In genomic region chr2:27376866-27377617, GRCh38 we compare ENCODE assay signal across 23 cellular contexts. TPM values are rescaled to one million over a fixed set of nuclear protein-coding genes. Genes with fewer than 3 reads are reported as not detected.
A peak's percentile ranks its signal among the peaks of the same experiment; 100 is the strongest.
DNase-seq lines count a peak whose midpoint lies in the region; ATAC-seq, FAIRE-seq and TF ChIP-seq lines count a peak whose summit lies in the region.
"Had no signal": no experiment of that assay in that cellular context is flagged by ENCODE, and none has a peak within 500 bp of the region (broad histone marks: within the 10 kb centered on the region; RNA-seq: fewer than 3 reads in every experiment).

No MANE protein-coding gene starts in this region.

- H3K36me3 ChIP-seq in GM23338 (ENCODE audit: insufficient read depth), result peaks cover 26% of the 10 kb centered on the region
- H3K36me3 ChIP-seq in astrocyte (ENCODE audit: insufficient read depth, low read length), result peaks cover 38% of the 10 kb centered on the region
- no peaks in the 10 kb centered on the region for H3K36me3 ChIP-seq in neural progenitor cell

- no peak overlapping the region; the same call in 2 of the 3 replicates for H3K4me3 Mint-ChIP-seq in GM23338
- H3K4me3 Mint-ChIP-seq in astrocyte (ENCODE audit: unreplicated experiment), result no peak overlapping the region
- peak overlapping the region; percentile 24 for H3K4me3 Mint-ChIP-seq in neural progenitor cell
- H3K4me3 Mint-ChIP-seq: memory B cell; stimulated activated naive CD8-positive, alpha-beta T cell treated with anti-CD3 and anti-CD28 coated beads, Interleukin-15, Interleukin-2, amounts not matched to agents 100 ng/mL and 50 ng/mL, for 24 hours had no signal

- H3K9me3 ChIP-seq in astrocyte (ENCODE audit: insufficient read depth, low read depth, low read length), result no peaks in the 10 kb centered on the region
- no peaks in the 10 kb centered on the region for H3K9me3 ChIP-seq in neural progenitor cell (ENCODE audit: low read depth)
- H3K9me3 ChIP-seq: esophagus squamous epithelium, tibial artery had no signal

- H3K79me2 ChIP-seq in GM23338 (replicated peaks; ENCODE audit: insufficient read depth), result peaks cover 22% of the 10 kb centered on the region
- H3K79me2 ChIP-seq in astrocyte (ENCODE audit: insufficient read depth, low read length), result peaks cover 78% of the 10 kb centered on the region
- H3K79me2 ChIP-seq in neural progenitor cell (ENCODE audit: low read depth), result peaks cover 35% of the 10 kb centered on the region

- H3K27me3 ChIP-seq in GM23338 (ENCODE audit: insufficient read depth), result no peaks in the 10 kb centered on the region
- no peaks in the 10 kb centered on the region for H3K27me3 ChIP-seq in astrocyte (ENCODE audit: insufficient read depth, low read length)
- no peaks in the 10 kb centered on the region for H3K27me3 ChIP-seq in neural progenitor cell
- H3K27me3 ChIP-seq: esophagus squamous epithelium, tibial artery had no signal

- peaks cover 27% of the 10 kb centered on the region for H3K4me1 Mint-ChIP-seq in GM23338
- peaks cover 13% of the 10 kb centered on the region for H3K4me1 Mint-ChIP-seq in astrocyte (ENCODE audit: low read depth, unreplicated experiment)
- H3K4me1 Mint-ChIP-seq in neural progenitor cell, result peaks cover 24% of the 10 kb centered on the region

- H3K27ac ChIP-seq in C4-2B, result peak overlapping the region; percentile 10; the same call in 1 of the 2 replicates
- no peak overlapping the region for H3K27ac ChIP-seq in GM23338 (ENCODE audit: low read depth)
- H3K27ac ChIP-seq in astrocyte (ENCODE audit: low read depth, low read length), result no peak overlapping the region
- no peak overlapping the region for H3K27ac ChIP-seq in neural progenitor cell
- H3K27ac ChIP-seq: esophagus squamous epithelium, tibial artery had no signal

- H3K9ac ChIP-seq in astrocyte (ENCODE audit: low read length) (no peak overlapping the region), neural progenitor cell (no peak overlapping the region)

- H3K27ac Mint-ChIP-seq in GM23338 (no peak overlapping the region), astrocyte (ENCODE audit: unreplicated experiment) (peak overlapping the region; percentile 50), neural progenitor cell (no peak overlapping the region)
- H3K27ac Mint-ChIP-seq: memory B cell; stimulated activated naive CD8-positive, alpha-beta T cell treated with anti-CD3 and anti-CD28 coated beads, Interleukin-15, Interleukin-2, amounts not matched to agents 100 ng/mL and 50 ng/mL, for 24 hours had no signal

- H3K4me1 ChIP-seq in GM23338 (ENCODE audit: insufficient read depth), result peaks cover 16% of the 10 kb centered on the region
- H3K4me1 ChIP-seq in astrocyte (ENCODE audit: insufficient read depth, low read length), result peaks cover 16% of the 10 kb centered on the region
- peaks cover 8% of the 10 kb centered on the region for H3K4me1 ChIP-seq in neural progenitor cell

- H3F3A ChIP-seq in GM23338 (replicated peaks; ENCODE audit: low read depth), result peaks cover 26% of the 10 kb centered on the region
- peaks cover 52% of the 10 kb centered on the region for H3F3A ChIP-seq in neural progenitor cell (ENCODE audit: low read depth)

- H3K9me3 Mint-ChIP-seq in GM23338 (no peaks in the 10 kb centered on the region), astrocyte (ENCODE audit: unreplicated experiment) (no peaks in the 10 kb centered on the region), neural progenitor cell (no peaks in the 10 kb centered on the region)
- H3K9me3 Mint-ChIP-seq: memory B cell; naive B cell; stimulated activated naive CD8-positive, alpha-beta T cell treated with anti-CD3 and anti-CD28 coated beads, Interleukin-15, Interleukin-2, amounts not matched to agents 100 ng/mL and 50 ng/mL, for 24 hours had no signal

- no peak for FAIRE-seq in astrocyte (lab: Jason Lieb, UNC)

- ATAC-seq in GM23338 (no peak), GM18873 (IDR thresholded peaks at IDR 0.05; ENCODE audit: low FRiP score, unreplicated experiment) (no peak)

- H3K9me2 ChIP-seq in GM23338 (ENCODE audit: insufficient read depth), result no peaks in the 10 kb centered on the region

- H3K4me2 ChIP-seq in GM23338 (no peak overlapping the region), astrocyte (ENCODE audit: low read length) (no peak overlapping the region), neural progenitor cell (no peak overlapping the region)

- H3K4me3 ChIP-seq in GM23338 (no peak overlapping the region), astrocyte (ENCODE audit: insufficient read depth, low read depth, low read length) (no peak overlapping the region), neural progenitor cell (no peak overlapping the region)
- H3K4me3 ChIP-seq: esophagus squamous epithelium, tibial artery had no signal

- TF ChIP-seq CTCF in C4-2B (conservative IDR thresholded peaks at IDR 0.05) (no peak), GM23338 (conservative IDR thresholded peaks at IDR 0.05; ENCODE audit: low read depth in 2 of 2) (no peak), astrocyte (IDR thresholded peaks at IDR 0.05; ENCODE audit: insufficient read depth, low read depth, low read length) (no peak), neural progenitor cell (IDR thresholded peaks at IDR 0.05) (no peak)

- no peak overlapping the region for H2AFZ ChIP-seq in GM23338
- H2AFZ ChIP-seq in astrocyte (ENCODE audit: low read depth, low read length), result no peak overlapping the region
- H2AFZ ChIP-seq in neural progenitor cell (replicated peaks), result no peak overlapping the region

- H3K36me3 Mint-ChIP-seq in GM23338 (ENCODE audit: low read depth) (peaks cover 81% of the 10 kb centered on the region), astrocyte (ENCODE audit: low read depth, unreplicated experiment) (peaks cover 14% of the 10 kb centered on the region), neural progenitor cell (peaks cover 35% of the 10 kb centered on the region)

- no peaks in the 10 kb centered on the region; the same call in 1 of the 2 replicates for H4K20me1 ChIP-seq in GM23338 (replicated peaks; ENCODE audit: insufficient read depth)
- H4K20me1 ChIP-seq in astrocyte (ENCODE audit: insufficient read depth, low read length), result peaks cover 42% of the 10 kb centered on the region
- H4K20me1 ChIP-seq in neural progenitor cell (ENCODE audit: low read depth), result peaks cover 6% of the 10 kb centered on the region

- H3K27me3 Mint-ChIP-seq in GM23338 (ENCODE audit: insufficient read depth, low read depth, poor library complexity) (peaks cover 32% of the 10 kb centered on the region), astrocyte (ENCODE audit: low read depth, unreplicated experiment) (no peaks in the 10 kb centered on the region), neural progenitor cell (ENCODE audit: insufficient read depth, low read depth) (peaks cover 14% of the 10 kb centered on the region)
- H3K27me3 Mint-ChIP-seq: memory B cell; naive B cell; stimulated activated naive CD8-positive, alpha-beta T cell treated with anti-CD3 and anti-CD28 coated beads, Interleukin-15, Interleukin-2, amounts not matched to agents 100 ng/mL and 50 ng/mL, for 24 hours had no signal

- no peak for DNase-seq in GM23338 (ENCODE audit: low spot score)
- no peak for DNase-seq in astrocyte (ENCODE audit: low read depth)
- no peak for DNase-seq in neural progenitor cell (ENCODE audit: low spot score)
- no peak for DNase-seq in iPS-NIHi7 (ENCODE audit: extremely low spot score)
- DNase-seq in stimulated activated CD4-positive, alpha-beta T cell treated with anti-CD3 and anti-CD28 coated beads, Interleukin-4, amount 100 ng/mL, for 24 hours, result no peak
- DNase-seq: activated CD4-positive, alpha-beta T cell treated with anti-CD3 and anti-CD28 coated beads, Interleukin-2, amount 50 U/mL, for 48 hours; AML-193; cerebellar nuclear complex; COR-L47; effector CD4-positive, alpha-beta T cell; esophagus squamous epithelium; naive B cell; NCI-H1930; NCI-H226; NCI-H82; OCI-M1; SIG-M5; stimulated activated CD4-positive, alpha-beta T cell treated with anti-CD3 and anti-CD28 coated beads, Interleukin-1b, Interleukin-23, amount 100 ng/mL, for 48 hours; tibial artery had no signal

TF ChIP-seq in GM23338, 12 proteins besides CTCF, POLR2A, EP300 and RAD21:
- TF ChIP-seq EZH2 (IDR thresholded peaks at IDR 0.05; ENCODE audit: low read depth, unreplicated experiment) (no peak), POLR2AphosphoS5 (IDR thresholded peaks at IDR 0.05; ENCODE audit: low read depth) (0 out of 2 replicates have a peak, but pooled peaks have one; percentile 4)

RNA-seq across cellular contexts. Expression of gene ZNF513, which starts 3.5 kb away (rescaled TPM):
- 13.2 and 13.4 TPM in 2 replicates for total RNA-seq in GM23338 (2014; rRNA removed; shearing (Covaris generic))
- polyA plus RNA-seq in GM23338 (2016; fragmentation: Nextera tagmentation; extraction: Ambion mirVana), result 10.4 and 11.3 TPM in 2 replicates
- total RNA-seq in astrocyte (13.5 and 13.7 TPM in 2 replicates), neural progenitor cell (ENCODE audit: low replicate concordance) (6.1 and 23.2 TPM in 2 replicates)

RNA-seq across cellular contexts. Expression of gene SNX17, which starts 6.6 kb away (rescaled TPM):
- 58.0 and 66.2 TPM in 2 replicates for total RNA-seq in GM23338 (2014; rRNA removed; shearing (Covaris generic))
- 32.6 and 34.0 TPM in 2 replicates for polyA plus RNA-seq in GM23338 (2016; fragmentation: Nextera tagmentation; extraction: Ambion mirVana)
- total RNA-seq in astrocyte (69.9 and 86.6 TPM in 2 replicates), neural progenitor cell (ENCODE audit: low replicate concordance) (65.2 and 92.6 TPM in 2 replicates)

RNA-seq across cellular contexts. Expression of gene EIF2B4, which starts 6.9 kb away (rescaled TPM):
- 43.9 and 51.4 TPM in 2 replicates for total RNA-seq in GM23338 (2014; rRNA removed; shearing (Covaris generic))
- 64.0 and 64.4 TPM in 2 replicates for polyA plus RNA-seq in GM23338 (2016; fragmentation: Nextera tagmentation; extraction: Ambion mirVana)
- 43.3 and 47.3 TPM in 2 replicates for total RNA-seq in astrocyte
- total RNA-seq in neural progenitor cell (ENCODE audit: low replicate concordance), result 25.5 and 38.2 TPM in 2 replicates

RNA-seq across cellular contexts. Expression of gene GTF3C2, which starts 20.5 kb away (rescaled TPM):
- total RNA-seq in GM23338 (2014; rRNA removed; shearing (Covaris generic)), result 110 and 118 TPM in 2 replicates
- polyA plus RNA-seq in GM23338 (2016; fragmentation: Nextera tagmentation; extraction: Ambion mirVana), result 69.1 and 81.7 TPM in 2 replicates
- total RNA-seq in astrocyte (52.9 and 61.3 TPM in 2 replicates), neural progenitor cell (ENCODE audit: low replicate concordance) (57.3 and 73.9 TPM in 2 replicates)

RNA-seq across cellular contexts. Expression of gene PPM1G, which starts 32.3 kb away (rescaled TPM):
- 178 and 183 TPM in 2 replicates for total RNA-seq in GM23338 (2014; rRNA removed; shearing (Covaris generic))
- polyA plus RNA-seq in GM23338 (2016; fragmentation: Nextera tagmentation; extraction: Ambion mirVana), result 201 and 211 TPM in 2 replicates
- 77.3 and 79.0 TPM in 2 replicates for total RNA-seq in astrocyte
- total RNA-seq in neural progenitor cell (ENCODE audit: low replicate concordance), result 114 and 116 TPM in 2 replicates
